In genomic region chr5:132315529-132316067, GRCh38 we compare ENCODE assay signal across 1 cellular context.
TF ChIP-seq lines count a peak whose summit lies in the region.

No MANE protein-coding gene starts in this region.

TF ChIP-seq in GM12878, 131 proteins besides CTCF, POLR2A, EP300 and RAD21:
- no peak for TF ChIP-seq MEF2A (IDR thresholded peaks at IDR 0.05; ENCODE audit: insufficient read depth, low read depth, low read length)
- no peak for TF ChIP-seq CEBPB (IDR thresholded peaks at IDR 0.05; ENCODE audit: borderline replicate concordance in 1 of 2, low read depth in 2 of 2, low read length in 2 of 2)
- no peak for TF ChIP-seq CEBPZ (IDR thresholded peaks at IDR 0.05; ENCODE audit: low read depth, low read length)
- no peak for TF ChIP-seq BMI1 (IDR thresholded peaks at IDR 0.05; ENCODE audit: borderline replicate concordance)
- TF ChIP-seq ZNF592 (IDR thresholded peaks at IDR 0.05): no peak
- no peak for TF ChIP-seq NRF1 (conservative IDR thresholded peaks at IDR 0.05; ENCODE audit: low read depth, low read length)
- TF ChIP-seq IRF4 (IDR thresholded peaks at IDR 0.05; ENCODE audit: low read depth, low read length): no peak
- no peak for TF ChIP-seq YBX1 (IDR thresholded peaks at IDR 0.05)
- TF ChIP-seq BCLAF1 (IDR thresholded peaks at IDR 0.05): no peak
- no peak for TF ChIP-seq ZNF384 (IDR thresholded peaks at IDR 0.05; ENCODE audit: borderline replicate concordance, low read depth, low read length)
- no peak for TF ChIP-seq PRDM15 (CRISPR knock-in tag; IDR thresholded peaks at IDR 0.05)
- TF ChIP-seq STAT1 (conservative IDR thresholded peaks at IDR 0.05): no peak
TF ChIP-seq in GM12878: peak in this region for 0.
